8 cellular contexts compared by ENCODE assay signal in the genomic region with DNA sequence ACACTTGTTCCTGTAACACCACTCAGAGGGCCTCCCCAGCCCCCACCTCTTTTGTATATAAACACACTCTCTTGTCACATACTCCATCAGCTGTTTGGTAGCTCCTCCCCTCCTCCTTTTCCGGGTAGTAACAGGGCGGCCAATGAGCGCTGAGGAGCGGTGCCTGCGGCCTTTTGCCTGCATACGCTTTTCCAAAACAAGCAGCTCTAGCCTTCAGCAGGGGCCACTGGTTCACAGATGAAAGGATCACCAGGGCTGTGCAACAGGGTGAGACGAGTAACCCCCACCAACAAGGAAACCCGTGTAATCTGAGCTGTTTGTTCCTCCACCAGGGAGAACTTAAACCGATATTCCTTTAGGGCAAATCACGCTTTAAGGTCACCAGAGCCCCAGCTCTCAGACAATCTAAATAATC. TPM values are rescaled to one million over a fixed set of nuclear protein-coding genes. Genes with fewer than 3 reads are reported as not detected.
DNase-seq lines count a peak whose midpoint lies in the region; ATAC-seq and TF ChIP-seq lines count a peak whose summit lies in the region.

No MANE protein-coding gene starts in this region.

- peak; percentile 76 to 78 (median 77) for ATAC-seq in T-cell (replicated peaks in 1 of 4)

- H2AFZ ChIP-seq in H9 (ENCODE audit: low read length), result no peak overlapping the region

- H3K56ac ChIP-seq in H9 (ENCODE audit: insufficient read length, low read depth, low read length), result peak overlapping the region; percentile 30

- DNase-seq in H9, result peak; percentile 94
- peak; percentile 78 for DNase-seq in MV-4-11 (lab: John Stamatoyannopoulos, UW)
- DNase-seq in T-cell, result peak; percentile 64 to 88 (median 76)
- peak; percentile 17 to 92 (median 81) for DNase-seq in amygdala (lab: John Stamatoyannopoulos, UW)
- DNase-seq in right atrium auricular region (ENCODE audit: low spot score), result peak; percentile 92
- peak; percentile 94 for DNase-seq in prostate gland (ENCODE audit: low spot score)

- intact Hi-C loops in prostate gland (cut with DNase I), result no loop called here

- H3K9me3 ChIP-seq in ES-I3 (ENCODE audit: control insufficient read depth, insufficient read depth, low read length) (no peaks in the 10 kb centered on the region), H9 (ENCODE audit: control insufficient read depth, low read depth, low read length) (no peaks in the 10 kb centered on the region), right atrium auricular region (no peaks in the 10 kb centered on the region), prostate gland (no peaks in the 10 kb centered on the region)

- H3K18ac ChIP-seq in H9 (ENCODE audit: insufficient read length, low read depth, low read length), result peak overlapping the region; percentile 63

- peaks cover 15% of the 10 kb centered on the region for H3K4me1 ChIP-seq in ES-I3 (ENCODE audit: insufficient read depth, low read length)
- H3K4me1 ChIP-seq in H9 (ENCODE audit: insufficient read depth, low read length), result peaks cover 2% of the 10 kb centered on the region; the same call in 1 of the 2 replicates
- peaks cover 0 to 40% of the 10 kb centered on the region in 2 donors for H3K4me1 ChIP-seq in right atrium auricular region
- H3K4me1 ChIP-seq in prostate gland (replicated peaks), result peaks cover 11% of the 10 kb centered on the region
- no peaks in the 10 kb centered on the region for H3K4me1 ChIP-seq in urinary bladder (ENCODE audit: insufficient read depth)

- no peak overlapping the region for H3T11ph ChIP-seq in H9 (ENCODE audit: low read length)

- H3K4me3 Mint-ChIP-seq in H9, result no peak overlapping the region
- no peak overlapping the region for H3K4me3 Mint-ChIP-seq in T-cell

- H2BK20ac ChIP-seq in H9 (ENCODE audit: low read depth, low read length, poor library complexity, severe bottlenecking), result no peak overlapping the region

- H3K27ac Mint-ChIP-seq in H9 (no peak overlapping the region), T-cell (no peak overlapping the region)

- H4K5ac ChIP-seq in H9 (ENCODE audit: insufficient read length, low read depth, low read length), result peak overlapping the region; percentile 35

- peak overlapping the region; percentile 99 for H3K27ac ChIP-seq in H9 (ENCODE audit: insufficient read length, low read depth, low read length)
- peak overlapping the region; percentile 95 to 98 for H3K27ac ChIP-seq in right atrium auricular region
- peak overlapping the region; percentile 85 to 99 for H3K27ac ChIP-seq in prostate gland
- peak overlapping the region; percentile 62 for H3K27ac ChIP-seq in urinary bladder (ENCODE audit: low read depth)

- POLR2A ChIA-PET in T-cell (lab: Charles Lee), result interaction anchor here (0.6 to 0.7 kb wide), 8 partner anchors 20 to 1145 kb away, joined by 3 to 8 read pairs (median 4); no protein-coding TSS in a partner anchor

- H4K91ac ChIP-seq in H9 (ENCODE audit: insufficient read length, low read depth, low read length), result no peak overlapping the region

- peak overlapping the region; percentile 67 for H2BK5ac ChIP-seq in H9 (ENCODE audit: insufficient read length, low read length)

- H3K36me3 ChIP-seq in ES-I3 (ENCODE audit: insufficient read depth, low read length), result no peaks in the 10 kb centered on the region; the same call in 1 of the 2 replicates
- no peaks in the 10 kb centered on the region for H3K36me3 ChIP-seq in right atrium auricular region
- H3K36me3 ChIP-seq in prostate gland, result no peaks in the 10 kb centered on the region
- H3K36me3 ChIP-seq in urinary bladder (ENCODE audit: insufficient read depth), result no peaks in the 10 kb centered on the region

- H2BK120ac ChIP-seq in H9 (ENCODE audit: low read depth, low read length, poor library complexity, severe bottlenecking), result peak overlapping the region; percentile 10

- TF ChIP-seq CTCF in H9 (conservative IDR thresholded peaks at IDR 0.05), result no peak
- no peak for TF ChIP-seq CTCF in right atrium auricular region (IDR thresholded peaks at IDR 0.05)
- no peak for TF ChIP-seq CTCF in prostate gland (IDR thresholded peaks at IDR 0.05)

- peak; percentile 75 for TF ChIP-seq POLR2A in prostate gland (IDR thresholded peaks at IDR 0.05)

- no peak overlapping the region for H2BK15ac ChIP-seq in H9 (ENCODE audit: low read depth, low read length)

- peak overlapping the region; percentile 97 for H3K4me2 ChIP-seq in H9 (ENCODE audit: insufficient read depth, insufficient read length, low read length)

- WGBS in H9 (ENCODE audit: extremely low coverage, insufficient read length, low lambda C conversion rate), result no CpG with 5 or more reads among the region's 10 CpGs
- 1% methylated on average over 10 of the region's 10 CpGs for WGBS in prostate gland
- WGBS in urinary bladder, result 1% methylated on average over 10 of the region's 10 CpGs

- H3K79me2 ChIP-seq in H9 (ENCODE audit: insufficient read depth, low read length), result peaks cover 35% of the 10 kb centered on the region; the same call in 1 of the 2 replicates

- peak overlapping the region; percentile 44; the same call in 1 of the 2 replicates for H3K14ac ChIP-seq in H9 (ENCODE audit: insufficient read depth, low read length)

- peaks cover 25% of the 10 kb centered on the region for H3K23me2 ChIP-seq in H9 (ENCODE audit: insufficient read length, low read depth, low read length, poor library complexity, severe bottlenecking)

- no peaks in the 10 kb centered on the region for H3K27me3 Mint-ChIP-seq in H9 (ENCODE audit: low read depth)
- H3K27me3 Mint-ChIP-seq in T-cell, result no peaks in the 10 kb centered on the region

- H2BK12ac ChIP-seq in H9 (ENCODE audit: insufficient read length, low read depth, low read length), result peak overlapping the region; percentile 25

- H4K20me1 ChIP-seq in H9 (ENCODE audit: control insufficient read depth, insufficient read depth, insufficient read length), result no peaks in the 10 kb centered on the region

- H3K4me3 ChIP-seq in right atrium auricular region (peak overlapping the region; percentile 85 to 94), prostate gland (peak overlapping the region; percentile 7 to 97), urinary bladder (ENCODE audit: low read depth, low read length) (peak overlapping the region; percentile 96)

- H2AK5ac ChIP-seq in H9 (ENCODE audit: insufficient read length, low read length), result no peak overlapping the region

- H3K9ac ChIP-seq in ES-I3 (ENCODE audit: low read depth, low read length), result peak overlapping the region; percentile 92
- H3K9ac ChIP-seq in H9 (ENCODE audit: extremely low read depth, insufficient read length, low read length), result peak overlapping the region; percentile 80

- H4K8ac ChIP-seq in H9 (replicated peaks; ENCODE audit: insufficient read length, low read depth, low read length), result no peak overlapping the region

- H3K4me1 Mint-ChIP-seq in H9 (peaks cover 22 to 30% of the 10 kb centered on the region in 2 experiments), T-cell (peaks cover 27 to 44% (median 33%) of the 10 kb centered on the region in 3 donors)

- no peaks in the 10 kb centered on the region; a peak in 1 of 5 replicates for H3K9me3 Mint-ChIP-seq in H9
- no peaks in the 10 kb centered on the region for H3K9me3 Mint-ChIP-seq in T-cell

- CTCF ChIA-PET in T-cell (lab: Charles Lee), result interaction anchor here in 1 of 2 donors (0.6 to 1.2 kb wide), 3 partner anchors 45 to 349 kb away, joined by 3 to 5 read pairs (median 3); no protein-coding TSS in a partner anchor

- no peaks in the 10 kb centered on the region for H3K27me3 ChIP-seq in H9 (ENCODE audit: insufficient read depth, low read length)
- no peaks in the 10 kb centered on the region for H3K27me3 ChIP-seq in right atrium auricular region
- no peaks in the 10 kb centered on the region for H3K27me3 ChIP-seq in prostate gland (replicated peaks; ENCODE audit: insufficient read depth)

- no peak overlapping the region for H3K23ac ChIP-seq in H9 (ENCODE audit: insufficient read length, low read depth, low read length)

- peaks cover 3% of the 10 kb centered on the region for H3K79me1 ChIP-seq in H9 (ENCODE audit: insufficient read depth, low read depth, low read length, poor library complexity, severe bottlenecking)

- H3K4ac ChIP-seq in H9 (ENCODE audit: low read depth, low read length), result no peak overlapping the region; the same call in 1 of the 2 replicates

- peaks cover 20 to 24% (median 22%) of the 10 kb centered on the region in 3 experiments for H3K36me3 Mint-ChIP-seq in H9 (ENCODE audit: insufficient read depth in 1 of 3, low read depth in 3 of 3)
- H3K36me3 Mint-ChIP-seq in T-cell, result peaks cover 17% of the 10 kb centered on the region

RNA-seq across cellular contexts. Expression of a gene that starts 3.9 kb away (rescaled TPM):
- 67.5 and 75.1 TPM in 2 replicates for total RNA-seq in H9 (2021)
- 10 to 100 TPM; 37.5 to 63.8 (median 50.1) TPM for total RNA-seq in T-cell
- 10 to 100 TPM; 72.6 to 81.8 TPM for total RNA-seq in right atrium auricular region
- total RNA-seq in prostate gland, result 100 to 1,000 TPM in 1 of 2 donors, 10 to 100 TPM in 1; 78.4 to 105 TPM
- 86.3 TPM for total RNA-seq in urinary bladder
- polyA plus RNA-seq in urinary bladder, result 43.0 TPM

Comparison
In these comparisons a context has a peak if more than half of its experiments do, and no peak if none do; other contexts are left out.
1. Peak in every context shown above with its lines: DNase-seq, ATAC-seq, H3K4me3 ChIP-seq and H3K27ac ChIP-seq.